In the genomic region with DNA sequence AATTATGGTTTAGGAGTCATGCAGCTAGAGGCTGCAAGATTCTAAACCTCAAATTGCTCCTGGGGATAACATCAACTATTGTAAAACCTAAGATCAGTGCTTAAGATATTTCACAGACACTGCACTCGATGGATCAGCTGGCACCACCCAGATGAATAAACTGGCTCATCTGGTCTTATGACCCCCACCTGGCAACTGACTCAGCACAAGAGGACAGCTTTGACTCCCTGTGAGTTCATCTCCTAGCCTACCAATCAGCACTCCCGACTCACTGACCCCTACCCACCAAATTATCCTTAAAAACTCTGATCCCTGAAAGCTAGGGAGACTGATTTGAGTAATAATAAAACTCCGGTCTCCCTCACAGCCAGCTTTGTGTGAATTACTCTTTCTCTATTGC, we compare ENCODE assay signal across 9 cellular contexts. TPM values are rescaled to one million over a fixed set of nuclear protein-coding genes. Genes with fewer than 3 reads are reported as not detected.
A peak's percentile ranks its signal among the peaks of the same experiment; 100 is the strongest.
DNase-seq lines count a peak whose midpoint lies in the region; ATAC-seq, FAIRE-seq and TF ChIP-seq lines count a peak whose summit lies in the region.
"Had no signal": no experiment of that assay in that cellular context is flagged by ENCODE, and none has a peak within 500 bp of the region (broad histone marks: within the 10 kb centered on the region; RNA-seq: fewer than 3 reads in every experiment).

No MANE protein-coding gene starts in this region.

- no peaks in the 10 kb centered on the region for H3K36me3 ChIP-seq in OCI-LY3 (replicated peaks; ENCODE audit: low read depth, low read length)
- H3K36me3 ChIP-seq in H1 (ENCODE audit: control insufficient read depth in 2 of 4, insufficient read depth in 4 of 4, low read length in 3 of 4): no peaks in the 10 kb centered on the region
- H3K36me3 ChIP-seq in psoas muscle (ENCODE audit: insufficient read depth in 1 of 2, low read depth in 1 of 2): peaks cover 0 to 27% of the 10 kb centered on the region in 2 donors
- H3K36me3 ChIP-seq: cardiac muscle cell had no signal

- TF ChIP-seq CTCF in GM12864 (IDR thresholded peaks at IDR 0.05; ENCODE audit: low read depth, low read length, missing control alignments) (no peak), OCI-LY3 (IDR thresholded peaks at IDR 0.05; ENCODE audit: low read depth, low read length) (no peak), H1 (IDR thresholded peaks at IDR 0.05; ENCODE audit: control extremely low read depth in 1 of 3, insufficient read depth in 1 of 3, low read depth in 1 of 3, low read length in 3 of 3) (no peak), psoas muscle (IDR thresholded peaks at IDR 0.05) (no peak)

- DNase-seq in GM12864 (ENCODE audit: low read depth) (no peak), H1 (ENCODE audit: low read depth in 1 of 2, low spot score in 2 of 2) (no peak), psoas muscle (no peak), middle frontal gyrus (ENCODE audit: extremely low spot score, low spot score) (no peak), iPS-NIHi11 (ENCODE audit: low spot score) (no peak), GM19238 (ENCODE audit: insufficient read length, low spot score) (no peak), GM12892 (ENCODE audit: insufficient read length) (no peak)

- peaks cover 6% of the 10 kb centered on the region for H3K23me2 ChIP-seq in H1 (ENCODE audit: low read depth, low read length)

- H3K14ac ChIP-seq in H1 (ENCODE audit: insufficient read length): no peak overlapping the region

- TF ChIP-seq POLR2A in H1 (IDR thresholded peaks at IDR 0.05; ENCODE audit: control extremely low read depth in 1 of 2, low read depth in 2 of 2, low read length in 2 of 2) (no peak), GM12892 (IDR thresholded peaks at IDR 0.05; ENCODE audit: low read depth, low read length) (no peak)

- H3K27ac ChIP-seq in OCI-LY3 (ENCODE audit: low read length) (no peak overlapping the region), H1 (ENCODE audit: low read depth, low read length) (no peak overlapping the region), psoas muscle (peak overlapping the region; percentile 91)
- H3K27ac ChIP-seq: cardiac muscle cell had no signal

- H3K79me2 ChIP-seq in OCI-LY3 (ENCODE audit: low read length) (no peaks in the 10 kb centered on the region), H1 (ENCODE audit: control insufficient read depth in 1 of 2, insufficient read depth in 2 of 2, low read length in 2 of 2) (no peaks in the 10 kb centered on the region)

- no peak overlapping the region for H2BK20ac ChIP-seq in H1 (ENCODE audit: low read length)

- H3K27me3 ChIP-seq in OCI-LY3 (ENCODE audit: low read depth, low read length): peaks cover 3% of the 10 kb centered on the region; the same call in 1 of the 2 replicates
- peaks cover 0 to 8% (median 3%) of the 10 kb centered on the region in 4 experiments; a peak in 1 of 7 replicates for H3K27me3 ChIP-seq in H1 (replicated peaks in 1 of 4; ENCODE audit: control insufficient read depth in 3 of 4, extremely low read depth in 1 of 4, insufficient read depth in 3 of 4, low read length in 3 of 4)
- no peaks in the 10 kb centered on the region for H3K27me3 ChIP-seq in psoas muscle (ENCODE audit: insufficient read depth in 3 of 3, low read length in 2 of 3)
- H3K27me3 ChIP-seq: cardiac muscle cell had no signal

- H3K23ac ChIP-seq in H1 (ENCODE audit: insufficient read length): no peak overlapping the region

- no peak overlapping the region for H2AK5ac ChIP-seq in H1 (ENCODE audit: low read depth, low read length)

- H2AFZ ChIP-seq in OCI-LY3 (ENCODE audit: low read depth, low read length): peak overlapping the region; percentile 99
- H2AFZ ChIP-seq in H1 (ENCODE audit: low read length): peak overlapping the region; percentile 82; the same call in 1 of the 2 replicates

- POLR2A ChIA-PET in H1 (lab: Charles Lee; ENCODE audit: partially characterized antibody): interaction anchor here (1.0 to 1.2 kb wide), 2 partner anchors 16 to 18 kb away, joined by 3 read pairs; no protein-coding TSS in a partner anchor

- FAIRE-seq in H1 (lab: Jason Lieb, UNC) (no peak), GM12892 (lab: Jason Lieb, UNC) (no peak)

- peak overlapping the region; percentile 87 for H3K4me2 ChIP-seq in OCI-LY3 (ENCODE audit: low read length)
- peak overlapping the region; percentile 61 to 93; a peak in 3 of 4 replicates for H3K4me2 ChIP-seq in H1 (ENCODE audit: insufficient read depth in 1 of 2, low read depth in 2 of 2, low read length in 2 of 2)

- no peak overlapping the region for H2BK120ac ChIP-seq in H1 (replicated peaks; ENCODE audit: low read depth, low read length)

- H4K5ac ChIP-seq in H1 (ENCODE audit: insufficient read length, low read depth, low read length): no peak overlapping the region

- H3K79me1 ChIP-seq in H1 (ENCODE audit: low read depth, low read length): no peaks in the 10 kb centered on the region

- H2BK12ac ChIP-seq in H1 (ENCODE audit: low read depth, low read length): no peak overlapping the region

- ATAC-seq in psoas muscle: no peak

- H4K8ac ChIP-seq in H1 (ENCODE audit: extremely low read depth, insufficient read depth, low read length): no peak overlapping the region

- no peak for TF ChIP-seq EP300 in H1 (IDR thresholded peaks at IDR 0.05; ENCODE audit: borderline replicate concordance in 1 of 2, low read depth in 2 of 2, low read length in 2 of 2)

- H4K20me1 ChIP-seq in OCI-LY3 (ENCODE audit: insufficient read depth, low read length) (no peaks in the 10 kb centered on the region), H1 (replicated peaks in 1 of 2; ENCODE audit: control insufficient read depth in 1 of 2, insufficient read depth in 2 of 2, low read length in 2 of 2) (no peaks in the 10 kb centered on the region)

- H3K4me1 ChIP-seq in OCI-LY3 (ENCODE audit: low read length) (peaks cover 10% of the 10 kb centered on the region), H1 (replicated peaks in 1 of 4; ENCODE audit: control insufficient read depth in 3 of 4, insufficient read depth in 4 of 4, low read length in 3 of 4) (peaks cover 0 to 13% (median 6%) of the 10 kb centered on the region in 4 experiments; a peak in 6 of 7 replicates), psoas muscle (peaks cover 18% of the 10 kb centered on the region)

- no peak for TF ChIP-seq RAD21 in H1 (IDR thresholded peaks at IDR 0.05 in 1 of 2, conservative IDR thresholded peaks at IDR 0.05 in 1 of 2; ENCODE audit: low read depth in 2 of 2, low read length in 2 of 2)

- H3K9me3 ChIP-seq in OCI-LY3 (ENCODE audit: insufficient read depth, low read length): no peaks in the 10 kb centered on the region
- H3K9me3 ChIP-seq in H1 (ENCODE audit: insufficient read depth in 2 of 2, low read depth in 1 of 2, low read length in 1 of 2): no peaks in the 10 kb centered on the region
- no peaks in the 10 kb centered on the region for H3K9me3 ChIP-seq in psoas muscle

- no peak overlapping the region for H2BK5ac ChIP-seq in H1 (ENCODE audit: low read depth, low read length)

- H3K18ac ChIP-seq in H1 (ENCODE audit: extremely low read depth, low read length): no peak overlapping the region

- no peak overlapping the region for H3K4ac ChIP-seq in H1 (replicated peaks; ENCODE audit: insufficient read length, low read depth, low read length)

- peak overlapping the region; percentile 69; the same call in 1 of the 2 replicates for H3K4me3 ChIP-seq in GM12864 (ENCODE audit: low read depth, low read length)
- H3K4me3 ChIP-seq in OCI-LY3 (ENCODE audit: low read length): peak overlapping the region; percentile 91
- peak overlapping the region in 2 of 4 experiments; percentile 24 to 79; a peak in 3 of 8 replicates for H3K4me3 ChIP-seq in H1 (ENCODE audit: extremely low read depth in 1 of 4, insufficient read depth in 2 of 4, low read depth in 3 of 4, low read length in 4 of 4)
- H3K4me3 ChIP-seq in psoas muscle: peak overlapping the region; percentile 91

- 74% methylated on average over 3 of the region's 3 CpGs; no CpG with 5 or more reads in 1 of the 2 experiments for WGBS in H1 (ENCODE audit: extremely low coverage in 1 of 2, insufficient coverage in 1 of 2, insufficient read length in 1 of 2, insufficient replicate concordance in 2 of 2, low coverage in 1 of 2, low lambda C conversion rate in 2 of 2, missing lambda C conversion rate in 1 of 2), 2 experiments
- WGBS in psoas muscle, 3 donors: 75 to 81% (median 77%) methylated on average over 3 of the region's 3 CpGs

- H3K56ac ChIP-seq in H1 (replicated peaks; ENCODE audit: insufficient read length, low read depth, low read length): no peak overlapping the region

- CTCF ChIA-PET in H1 (lab: Charles Lee; ENCODE audit: partially characterized antibody): interaction anchor here (0.7 to 2.8 kb wide), 13 partner anchors 8 to 419 kb away, joined by 3 to 18 read pairs (median 4); no protein-coding TSS in a partner anchor

- no peak overlapping the region for H3K9ac ChIP-seq in OCI-LY3 (ENCODE audit: low read length)
- no peak overlapping the region for H3K9ac ChIP-seq in H1 (replicated peaks in 1 of 4; ENCODE audit: extremely low read depth in 1 of 4, low read depth in 3 of 4, low read length in 3 of 4)

- no peak overlapping the region for H2BK15ac ChIP-seq in H1 (ENCODE audit: low read length)

- intact Hi-C loops in psoas muscle (cut with DNase I): loop anchor here in 1 of 2 donors (10.0 kb wide), 1 partner anchor 481 kb away; no protein-coding TSS in a partner anchor

- no peak overlapping the region for H4K91ac ChIP-seq in H1 (replicated peaks; ENCODE audit: insufficient read length, low read length)

TF ChIP-seq in H1, 55 proteins besides CTCF, POLR2A, EP300 and RAD21 (continues in another document):
- TF ChIP-seq TBP (IDR thresholded peaks at IDR 0.05; ENCODE audit: low read depth, low read length): no peak
- TF ChIP-seq RFX5 (IDR thresholded peaks at IDR 0.05; ENCODE audit: borderline replicate concordance, low read depth, low read length): no peak
- TF ChIP-seq CREB1 (IDR thresholded peaks at IDR 0.05): no peak
- no peak for TF ChIP-seq CEBPB (IDR thresholded peaks at IDR 0.05; ENCODE audit: low read depth, low read length)
- TF ChIP-seq KDM4A (IDR thresholded peaks at IDR 0.05; ENCODE audit: low read depth, low read length, severe bottlenecking): no peak
- TF ChIP-seq NRF1 (IDR thresholded peaks at IDR 0.05; ENCODE audit: low read depth, low read length): no peak
- no peak for TF ChIP-seq SIRT6 (IDR thresholded peaks at IDR 0.05; ENCODE audit: low read length)
- TF ChIP-seq HDAC2 (IDR thresholded peaks at IDR 0.05; ENCODE audit: borderline replicate concordance in 1 of 2, low read depth in 2 of 2, low read length in 2 of 2): no peak

RNA-seq across cellular contexts. Expression of a gene that starts 0.8 kb away (rescaled TPM):
- 7.4 and 9.0 TPM in 2 replicates for total RNA-seq in H1 (2021; fragmentation: NEBNext Ultra II Directional; extraction: Animal tissue kit (Norgen Biotek cat#: 25700))
- polyA plus RNA-seq in H1 (2011; rRNA removed) (4.7 and 5.1 TPM in 2 replicates), psoas muscle (1 to 10 TPM; 2.5 to 3.9 (median 2.7) TPM)
- 8.0 TPM for polyA plus RNA-seq in H1 (2011; cell fraction: cytosol; rRNA removed)
- polyA plus RNA-seq in H1 (2011; cell fraction: nucleus; rRNA removed): 26.4 TPM
- 6.2 to 11.4 TPM (median 7.5 TPM) in 4 replicates for polyA plus RNA-seq in H1 (2012, experiment 1 of 2)
- 1.1 TPM for polyA plus RNA-seq in H1 (2012, experiment 2 of 2)
- polyA plus RNA-seq in H1 (2013, experiment 1 of 2): 6.7 TPM
- polyA plus RNA-seq in H1 (2013, experiment 2 of 2): 6.8 TPM
- 9.6 and 14.1 TPM in 2 replicates for polyA minus RNA-seq in H1 (2011; rRNA and poly(A)+ RNA removed)
- 10.9 TPM for polyA minus RNA-seq in H1 (2011; cell fraction: cytosol; rRNA and poly(A)+ RNA removed)
- polyA minus RNA-seq in H1 (2011; cell fraction: nucleus; rRNA and poly(A)+ RNA removed): 33.3 TPM
- total RNA-seq in psoas muscle: 1 to 10 TPM; 3.2 to 7.7 (median 6.0) TPM
- polyA plus RNA-seq in GM12892 (2012; ENCODE audit: missing spikeins): 8.4 TPM
